1 cellular context compared by ENCODE assay signal in genomic region chr10:117259279-117259678, GRCh38.
TF ChIP-seq lines count a peak whose summit lies in the region.

No MANE protein-coding gene starts in this region.

TF ChIP-seq in GM23338, 12 proteins besides CTCF, POLR2A, EP300 and RAD21 (continued from another document):
- TF ChIP-seq ZNF462 (CRISPR knock-in tag; IDR thresholded peaks at IDR 0.05) (no peak), STAT1 (IDR thresholded peaks at IDR 0.05; ENCODE audit: unreplicated experiment) (no peak), POLR2AphosphoS5 (IDR thresholded peaks at IDR 0.05; ENCODE audit: low read depth) (no peak), EZH2 (IDR thresholded peaks at IDR 0.05; ENCODE audit: low read depth, unreplicated experiment) (no peak)
